In the genomic region with DNA sequence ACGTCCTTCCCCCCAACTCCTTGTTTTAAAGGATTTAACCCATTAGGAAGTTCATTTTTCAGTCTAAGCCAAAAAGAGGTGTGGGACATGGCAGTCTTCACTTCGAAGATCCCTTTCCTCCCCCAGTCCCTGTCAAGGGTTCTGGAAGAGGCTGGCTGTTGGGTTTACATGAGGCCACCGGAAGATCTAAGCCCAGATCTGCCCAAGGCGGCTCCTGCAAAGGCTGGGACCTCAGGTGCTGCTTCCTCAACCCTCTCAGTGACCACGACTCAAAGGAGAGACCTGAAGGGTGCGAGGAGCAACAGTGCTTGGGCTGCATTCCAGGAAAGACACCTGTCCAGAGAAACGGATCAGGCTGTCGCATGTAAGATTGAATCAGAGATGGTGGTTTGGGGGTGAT, we compare ENCODE assay signal across 34 cellular contexts. TPM values are rescaled to one million over a fixed set of nuclear protein-coding genes. Genes with fewer than 3 reads are reported as not detected.
"Had no signal": no experiment of that assay in that cellular context is flagged by ENCODE, and none has a peak within 500 bp of the region (broad histone marks: within the 10 kb centered on the region; RNA-seq: fewer than 3 reads in every experiment).

No MANE protein-coding gene starts in this region.

- H3K4me3 ChIP-seq: neural progenitor cell, ovary, psoas muscle, right lobe of liver, sigmoid colon, stomach, thoracic aorta, thyroid gland, tibial nerve, upper lobe of left lung, vagina had no signal

- H3K4me2 ChIP-seq: neural progenitor cell had no signal

- H3K27ac ChIP-seq: neural progenitor cell, ovary, parathyroid adenoma, psoas muscle, right lobe of liver, sigmoid colon, stomach, thoracic aorta, tibial nerve, upper lobe of left lung, vagina had no signal

- H3K4me3 Mint-ChIP-seq: natural killer cell; nephron; neural progenitor cell; stimulated activated effector memory CD8-positive, alpha-beta T cell treated with anti-CD3 and anti-CD28 coated beads, Interleukin-12 subunit alpha, Interleukin-12 subunit beta, amount 100 ng/mL, for 72 hours; stimulated activated naive B cell treated with anti-CD40 and anti-IgM and Interleukin-4, amounts not matched to agents 10 μg/mL and 1 μg/mL and 100 μg/mL, for 72 hours; stimulated activated naive CD8-positive, alpha-beta T cell treated with anti-CD3 and anti-CD28 coated beads, Interleukin-15, Interleukin-2, amounts not matched to agents 100 ng/mL and 50 ng/mL, for 24 hours had no signal

- H3K4me1 ChIP-seq: neural progenitor cell, parathyroid adenoma, psoas muscle, sigmoid colon, stomach, thyroid gland, tibial nerve, upper lobe of left lung, vagina had no signal

- H3K36me3 Mint-ChIP-seq: natural killer cell; neural progenitor cell; stimulated activated effector memory CD8-positive, alpha-beta T cell treated with anti-CD3 and anti-CD28 coated beads, Interleukin-12 subunit alpha, Interleukin-12 subunit beta, amount 100 ng/mL, for 72 hours; stimulated activated naive B cell treated with anti-CD40 and anti-IgM and Interleukin-4, amounts not matched to agents 10 μg/mL and 1 μg/mL and 100 μg/mL, for 72 hours had no signal

- H3K27me3 Mint-ChIP-seq: progenitor cell of endocrine pancreas; stimulated activated naive CD8-positive, alpha-beta T cell treated with anti-CD3 and anti-CD28 coated beads, Interleukin-15, Interleukin-2, amounts not matched to agents 100 ng/mL and 50 ng/mL, for 24 hours had no signal

- H3K36me3 ChIP-seq: neural progenitor cell, ovary, right lobe of liver, sigmoid colon, stomach, thoracic aorta, thyroid gland, tibial nerve, upper lobe of left lung, vagina had no signal

- H3K27me3 ChIP-seq: neural progenitor cell, ovary, right lobe of liver, sigmoid colon, stomach, thyroid gland, tibial nerve, upper lobe of left lung, vagina had no signal

- H3K27ac Mint-ChIP-seq: natural killer cell; nephron; neural progenitor cell; progenitor cell of endocrine pancreas; stimulated activated effector memory CD8-positive, alpha-beta T cell treated with anti-CD3 and anti-CD28 coated beads, Interleukin-12 subunit alpha, Interleukin-12 subunit beta, amount 100 ng/mL, for 72 hours; stimulated activated naive B cell treated with anti-CD40 and anti-IgM and Interleukin-4, amounts not matched to agents 10 μg/mL and 1 μg/mL and 100 μg/mL, for 72 hours; stimulated activated naive CD8-positive, alpha-beta T cell treated with anti-CD3 and anti-CD28 coated beads, Interleukin-15, Interleukin-2, amounts not matched to agents 100 ng/mL and 50 ng/mL, for 24 hours had no signal

- ATAC-seq: natural killer cell; psoas muscle; right cardiac atrium; right lobe of liver; stimulated activated naive B cell treated with anti-CD40 and anti-IgM and Interleukin-4, amounts not matched to agents 10 μg/mL and 1 μg/mL and 100 μg/mL, for 72 hours had no signal

- H2AFZ ChIP-seq: neural progenitor cell, parathyroid adenoma had no signal

- H3K9me3 Mint-ChIP-seq: natural killer cell; nephron; neural progenitor cell; stimulated activated effector memory CD8-positive, alpha-beta T cell treated with anti-CD3 and anti-CD28 coated beads, Interleukin-12 subunit alpha, Interleukin-12 subunit beta, amount 100 ng/mL, for 72 hours; stimulated activated naive B cell treated with anti-CD40 and anti-IgM and Interleukin-4, amounts not matched to agents 10 μg/mL and 1 μg/mL and 100 μg/mL, for 72 hours; stimulated activated naive CD8-positive, alpha-beta T cell treated with anti-CD3 and anti-CD28 coated beads, Interleukin-15, Interleukin-2, amounts not matched to agents 100 ng/mL and 50 ng/mL, for 24 hours had no signal

- FAIRE-seq: small intestine, urothelium cell line had no signal

- H3K4me1 Mint-ChIP-seq: natural killer cell; nephron; neural progenitor cell; stimulated activated effector memory CD8-positive, alpha-beta T cell treated with anti-CD3 and anti-CD28 coated beads, Interleukin-12 subunit alpha, Interleukin-12 subunit beta, amount 100 ng/mL, for 72 hours; stimulated activated naive B cell treated with anti-CD40 and anti-IgM and Interleukin-4, amounts not matched to agents 10 μg/mL and 1 μg/mL and 100 μg/mL, for 72 hours had no signal

- H3K9ac ChIP-seq: neural progenitor cell, parathyroid adenoma had no signal

- H3K9me3 ChIP-seq: ovary, psoas muscle, right lobe of liver, sigmoid colon, stomach, thoracic aorta, thyroid gland, tibial nerve, upper lobe of left lung, vagina had no signal

- DNase-seq: natural killer cell; occipital lobe; ovary; posterior cingulate gyrus; psoas muscle; right cardiac atrium; right lobe of liver; sigmoid colon; small intestine; stimulated activated CD4-positive, alpha-beta T cell treated with anti-CD3 and anti-CD28 coated beads, Interleukin-15, amount 100 ng/mL, for 24 hours; stimulated activated CD4-positive, alpha-beta T cell treated with anti-CD3 and anti-CD28 coated beads, Interleukin-2, amount 100 ng/mL, for 24 hours; stimulated activated CD4-positive, alpha-beta T cell treated with anti-CD3 and anti-CD28 coated beads, Interleukin-2, amount 100 ng/mL, for 48 hours; stimulated activated CD4-positive, alpha-beta T cell treated with anti-CD3 and anti-CD28 coated beads, Interleukin-4, amount 100 ng/mL, for 24 hours; stimulated activated naive B cell treated with anti-CD40 and anti-IgM and Interleukin-4, amounts not matched to agents 10 μg/mL and 1 μg/mL and 100 μg/mL, for 72 hours; stimulated activated naive CD4-positive, alpha-beta T cell treated with Interleukin-2 at 50 U/mL for 16 hours; stomach; trophoblast cell had no signal

- H3K79me2 ChIP-seq: parathyroid adenoma had no signal

RNA-seq across cellular contexts. Expression of a gene that starts 23.5 kb away (rescaled TPM):
- total RNA-seq: natural killer cell, osteoblast, renal cortical epithelial cell, skeletal muscle tissue, subcutaneous adipose tissue, thoracic aorta, upper lobe of left lung, ureter, vagina had no signal
- polyA plus RNA-seq: sigmoid colon had no signal
